Comparison of ENCODE assay signal across 9 cellular contexts in the genomic region with DNA sequence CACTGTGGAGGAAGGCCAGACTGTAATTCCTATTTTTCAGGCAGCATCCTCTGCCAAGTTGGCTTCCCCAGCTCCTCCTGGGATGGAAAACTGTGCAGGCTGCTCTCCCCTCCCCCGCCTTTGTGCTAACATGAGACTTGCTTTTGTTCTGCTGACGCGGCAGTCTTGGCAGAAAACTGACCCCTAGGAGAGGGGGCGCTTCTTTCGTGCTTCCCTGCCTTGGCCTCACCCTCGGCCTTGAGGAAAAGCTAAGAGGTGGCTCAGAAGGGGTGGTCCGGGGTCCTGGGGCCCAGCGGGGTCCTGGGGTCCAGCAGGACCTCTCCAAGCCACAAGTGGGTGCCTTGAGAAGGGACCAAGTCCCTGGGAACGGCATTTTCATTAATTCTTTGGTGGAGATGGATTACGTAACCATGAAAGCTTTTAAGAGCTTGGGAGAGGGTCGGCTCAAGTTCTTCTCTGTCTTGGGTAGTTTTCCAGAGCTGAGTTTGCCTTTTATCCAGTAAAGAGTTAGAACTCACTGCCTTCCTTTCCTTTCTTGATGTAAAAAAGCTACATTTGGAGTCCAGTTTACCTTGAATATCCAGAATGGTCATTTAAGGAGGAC. TPM values are rescaled to one million over a fixed set of nuclear protein-coding genes. Genes with fewer than 3 reads are reported as not detected.
DNase-seq lines count a peak whose midpoint lies in the region; ATAC-seq, FAIRE-seq and TF ChIP-seq lines count a peak whose summit lies in the region.
"Had no signal": no experiment of that assay in that cellular context is flagged by ENCODE, and none has a peak within 500 bp of the region (broad histone marks: within the 10 kb centered on the region; RNA-seq: fewer than 3 reads in every experiment).

No MANE protein-coding gene starts in this region.

- H3K4me3 Mint-ChIP-seq in natural killer cell treated with Interleukin-12 subunit alpha and Interleukin-12 subunit beta and Interleukin-15 and Interleukin-18, amount 100 ng/mL, for 72 hours, result no peak overlapping the region

- no peak for TF ChIP-seq CTCF in pancreas (IDR thresholded peaks at IDR 0.05)

- DNase-seq in NCI-H2227 (lab: John Stamatoyannopoulos, UW; ENCODE audit: unreplicated experiment) (peak; percentile 2), NCI-H2227 treated with DMSO at 0.1 percent for 48 hours (lab: John Stamatoyannopoulos, UW) (no peak), left ventricle myocardium superior (peak; percentile 83), pancreas (no peak), GM19239 (ENCODE audit: insufficient read length, low spot score) (no peak)
- no peak for DNase-seq in activated CD8-positive, alpha-beta memory T cell treated with anti-CD3 and anti-CD28 coated beads for 24 hours
- DNase-seq in natural killer cell treated with Interleukin-12 subunit alpha and Interleukin-12 subunit beta and Interleukin-15 and Interleukin-18, amount 100 ng/mL, for 72 hours (ENCODE audit: low spot score), result no peak

- H3K9me3 Mint-ChIP-seq in natural killer cell treated with Interleukin-12 subunit alpha and Interleukin-12 subunit beta and Interleukin-15 and Interleukin-18, amount 100 ng/mL, for 72 hours, result no peaks in the 10 kb centered on the region

- H3K4me3 ChIP-seq in pancreas, result no peak overlapping the region

- H3K36me3 ChIP-seq in pancreas, result no peaks in the 10 kb centered on the region

- no peaks in the 10 kb centered on the region for H3K9me3 ChIP-seq in pancreas

- no peak overlapping the region for H3K27ac Mint-ChIP-seq in natural killer cell treated with Interleukin-12 subunit alpha and Interleukin-12 subunit beta and Interleukin-15 and Interleukin-18, amount 100 ng/mL, for 72 hours

- WGBS in pancreas, 2 donors, result 76 to 83% methylated on average over 11 of the region's 11 CpGs

- peak overlapping the region in 1 of 4 donors; percentile 42 for H3K27ac ChIP-seq in pancreas

- no peaks in the 10 kb centered on the region for H3K27me3 ChIP-seq in pancreas

- no peaks in the 10 kb centered on the region for H3K4me1 Mint-ChIP-seq in natural killer cell treated with Interleukin-12 subunit alpha and Interleukin-12 subunit beta and Interleukin-15 and Interleukin-18, amount 100 ng/mL, for 72 hours (ENCODE audit: low read depth in 2 of 2)

- no peaks in the 10 kb centered on the region for H3K36me3 Mint-ChIP-seq in natural killer cell treated with Interleukin-12 subunit alpha and Interleukin-12 subunit beta and Interleukin-15 and Interleukin-18, amount 100 ng/mL, for 72 hours

- ATAC-seq in left ventricle myocardium superior (peak; percentile 94), pancreas (peak in 3 of 4 donors; percentile 64 to 72 (median 68)), GM21367 (IDR thresholded peaks at IDR 0.05; ENCODE audit: unreplicated experiment) (no peak)
- ATAC-seq in natural killer cell treated with Interleukin-12 subunit alpha and Interleukin-12 subunit beta and Interleukin-15 and Interleukin-18, amount 100 ng/mL, for 72 hours, result no peak

- H3K27me3 Mint-ChIP-seq in natural killer cell treated with Interleukin-12 subunit alpha and Interleukin-12 subunit beta and Interleukin-15 and Interleukin-18, amount 100 ng/mL, for 72 hours, result peaks cover 12 to 24% of the 10 kb centered on the region in 2 donors

- FAIRE-seq in pancreas (lab: Jason Lieb, UNC), result no peak
- FAIRE-seq in GM19239 (lab: Jason Lieb, UNC), result no peak
- FAIRE-seq: HTR-8/SVneo had no signal

- peaks cover 0 to 6% (median 0%) of the 10 kb centered on the region in 3 donors for H3K4me1 ChIP-seq in pancreas

- intact Hi-C loops in left ventricle myocardium superior (cut with micrococcal nuclease) (no loop called here), pancreas (cut with DNase I) (no loop called here)

RNA-seq across cellular contexts. Expression of a gene that starts 51.0 kb away (rescaled TPM):
- 5.0 TPM for total RNA-seq in left ventricle myocardium superior
- total RNA-seq in pancreas, result 10 to 100 TPM in 5 of 6 donors, 1 to 10 TPM in 1; 9.7 to 24.9 (median 12.9) TPM
- polyA plus RNA-seq in pancreas, result 1 to 10 TPM; 4.2 to 4.3 TPM
- under 1 TPM; 0.08 to 0.33 TPM for total RNA-seq in natural killer cell treated with Interleukin-12 subunit alpha and Interleukin-12 subunit beta and Interleukin-15 and Interleukin-18, amount 100 ng/mL, for 72 hours

Comparison
In these comparisons a context has a peak if more than half of its experiments do, and no peak if none do; other contexts are left out.
1. DNase-seq: peak in NCI-H2227 (single experiment) and left ventricle myocardium superior (single experiment); none in NCI-H2227 treated with DMSO at 0.1 percent for 48 hours (single experiment), pancreas (0 of 6), GM19239 (single experiment), activated CD8-positive, alpha-beta memory T cell treated with anti-CD3 and anti-CD28 coated beads for 24 hours (single experiment) and natural killer cell treated with Interleukin-12 subunit alpha and Interleukin-12 subunit beta and Interleukin-15 and Interleukin-18, amount 100 ng/mL, for 72 hours (single experiment).
2. ATAC-seq: peak in left ventricle myocardium superior (single experiment) and pancreas (3 of 4); none in GM21367 (single experiment) and natural killer cell treated with Interleukin-12 subunit alpha and Interleukin-12 subunit beta and Interleukin-15 and Interleukin-18, amount 100 ng/mL, for 72 hours (0 of 2).